ENCODE assay signal across 8 cellular contexts in genomic region chr11:11966826-11967668, GRCh38. TPM values are rescaled to one million over a fixed set of nuclear protein-coding genes. Genes with fewer than 3 reads are reported as not detected.
DNase-seq lines count a peak whose midpoint lies in the region; ATAC-seq and TF ChIP-seq lines count a peak whose summit lies in the region.

No MANE protein-coding gene starts in this region.

- DNase-seq in AG10803 (ENCODE audit: low read depth) (peak; percentile 30), NCI-H345 treated with DMSO at 0.1 percent for 48 hours (lab: John Stamatoyannopoulos, UW; ENCODE audit: unreplicated experiment) (peak; percentile 17), endothelial cell (ENCODE audit: low spot score) (peak; percentile 83), natural killer cell (peak; percentile 56)
- DNase-seq in activated CD4-positive, alpha-beta memory T cell treated with anti-CD3 and anti-CD28 coated beads, Interleukin-2, amount 10 ng/mL, durations not matched to agents 7 days and 5 days, result peak; percentile 81
- peak; percentile 79 for DNase-seq in stimulated activated naive CD8-positive, alpha-beta T cell treated with anti-CD3 and anti-CD28 coated beads, Interleukin-15, Interleukin-2, amounts not matched to agents 100 U/mL and 50 U/mL, for 24 hours

- H3K27ac Mint-ChIP-seq in activated CD4-positive, alpha-beta memory T cell treated with anti-CD3 and anti-CD28 coated beads, Interleukin-2, amount 10 ng/mL, durations not matched to agents 7 days and 5 days, result no peak overlapping the region
- H3K27ac Mint-ChIP-seq in endothelial cell (ENCODE audit: unreplicated experiment) (no peak overlapping the region), natural killer cell (no peak overlapping the region)

- H3K4me3 ChIP-seq in AG10803 (ENCODE audit: low read length), result no peak overlapping the region

- peaks cover 5% of the 10 kb centered on the region for H3K4me1 Mint-ChIP-seq in activated CD4-positive, alpha-beta memory T cell treated with anti-CD3 and anti-CD28 coated beads, Interleukin-2, amount 10 ng/mL, durations not matched to agents 7 days and 5 days
- H3K4me1 Mint-ChIP-seq in endothelial cell (ENCODE audit: unreplicated experiment), result peaks cover 5% of the 10 kb centered on the region
- H3K4me1 Mint-ChIP-seq in natural killer cell, result peaks cover 7 to 13% of the 10 kb centered on the region in 2 donors

- peaks cover 3% of the 10 kb centered on the region for H3K36me3 Mint-ChIP-seq in activated CD4-positive, alpha-beta memory T cell treated with anti-CD3 and anti-CD28 coated beads, Interleukin-2, amount 10 ng/mL, durations not matched to agents 7 days and 5 days (ENCODE audit: low read depth)
- H3K36me3 Mint-ChIP-seq in endothelial cell (ENCODE audit: low read depth, unreplicated experiment), result peaks cover 9% of the 10 kb centered on the region
- no peaks in the 10 kb centered on the region for H3K36me3 Mint-ChIP-seq in natural killer cell

- no peak overlapping the region for H3K4me3 Mint-ChIP-seq in activated CD4-positive, alpha-beta memory T cell treated with anti-CD3 and anti-CD28 coated beads, Interleukin-2, amount 10 ng/mL, durations not matched to agents 7 days and 5 days
- H3K4me3 Mint-ChIP-seq in endothelial cell (ENCODE audit: unreplicated experiment) (no peak overlapping the region), natural killer cell (no peak overlapping the region)

- H3K27me3 Mint-ChIP-seq in activated CD4-positive, alpha-beta memory T cell treated with anti-CD3 and anti-CD28 coated beads, Interleukin-2, amount 10 ng/mL, durations not matched to agents 7 days and 5 days, result peaks cover 11% of the 10 kb centered on the region
- H3K27me3 Mint-ChIP-seq in endothelial cell (ENCODE audit: unreplicated experiment) (peaks cover 12% of the 10 kb centered on the region), natural killer cell (ENCODE audit: low read depth in 2 of 2) (peaks cover 0 to 5% of the 10 kb centered on the region in 2 donors)

- intact Hi-C loops in natural killer cell (cut with micrococcal nuclease), result loop anchor here (5.0 kb wide), 1 partner anchor 170 kb away; no protein-coding TSS in a partner anchor

- no peaks in the 10 kb centered on the region for H3K9me3 Mint-ChIP-seq in activated CD4-positive, alpha-beta memory T cell treated with anti-CD3 and anti-CD28 coated beads, Interleukin-2, amount 10 ng/mL, durations not matched to agents 7 days and 5 days
- no peaks in the 10 kb centered on the region for H3K9me3 Mint-ChIP-seq in endothelial cell (ENCODE audit: unreplicated experiment)
- H3K9me3 Mint-ChIP-seq in natural killer cell, result no peaks in the 10 kb centered on the region

- POLR2A ChIA-PET in activated CD4-positive, alpha-beta memory T cell treated with anti-CD3 and anti-CD28 coated beads, Interleukin-2, amount 10 ng/mL, durations not matched to agents 7 days and 5 days (lab: Charles Lee), result no interaction called here

- CTCF ChIA-PET in activated CD4-positive, alpha-beta memory T cell treated with anti-CD3 and anti-CD28 coated beads, Interleukin-2, amount 10 ng/mL, durations not matched to agents 7 days and 5 days (lab: Charles Lee), result interaction anchor here (0.6 to 1.6 kb wide), 22 partner anchors 9 to 315 kb away, joined by 3 to 13 read pairs (median 4); partner anchors contain the start of gene DKK3

- TF ChIP-seq CTCF in AG10803 (conservative IDR thresholded peaks at IDR 0.05; ENCODE audit: low read length) (peak; percentile 66), endothelial cell (IDR thresholded peaks at IDR 0.05; ENCODE audit: unreplicated experiment) (peak; percentile 81), natural killer cell (IDR thresholded peaks at IDR 0.05) (peak; percentile 66)

- peak; percentile 67 for ATAC-seq in GM18508 (IDR thresholded peaks at IDR 0.05; ENCODE audit: insufficient read depth, unreplicated experiment)
- peak; percentile 69 for ATAC-seq in HG03025 (IDR thresholded peaks at IDR 0.05; ENCODE audit: low FRiP score, unreplicated experiment)
- ATAC-seq in natural killer cell, result peak; percentile 77 to 97 (median 95)
- ATAC-seq in stimulated activated naive CD8-positive, alpha-beta T cell treated with anti-CD3 and anti-CD28 coated beads, Interleukin-15, Interleukin-2, amounts not matched to agents 100 U/mL and 50 U/mL, for 24 hours, result peak; percentile 86

RNA-seq across cellular contexts. Expression of gene DKK3, which starts 41.4 kb away (rescaled TPM):
- not detected for total RNA-seq in activated CD4-positive, alpha-beta memory T cell treated with anti-CD3 and anti-CD28 coated beads, Interleukin-2, amount 10 ng/mL, durations not matched to agents 7 days and 5 days
- total RNA-seq in endothelial cell (ENCODE audit: unreplicated experiment) (8.4 TPM), natural killer cell (under 1 TPM in 2 of 3 donors, not detected in 1; 0.16 to 0.70 TPM)

Comparison
In these comparisons a context has a peak if more than half of its experiments do, and no peak if none do; other contexts are left out.
1. DNase-seq: peak in every context shown above with its lines; median percentile 83 in endothelial cell; 81 in activated CD4-positive, alpha-beta memory T cell treated with anti-CD3 and anti-CD28 coated beads, Interleukin-2, amount 10 ng/mL, durations not matched to agents 7 days and 5 days; 79 in stimulated activated naive CD8-positive, alpha-beta T cell treated with anti-CD3 and anti-CD28 coated beads, Interleukin-15, Interleukin-2, amounts not matched to agents 100 U/mL and 50 U/mL, for 24 hours; 56 in natural killer cell; 30 in AG10803; 17 in NCI-H345 treated with DMSO at 0.1 percent for 48 hours.